ENCODE assay signal across 1 cellular context in the genomic region with DNA sequence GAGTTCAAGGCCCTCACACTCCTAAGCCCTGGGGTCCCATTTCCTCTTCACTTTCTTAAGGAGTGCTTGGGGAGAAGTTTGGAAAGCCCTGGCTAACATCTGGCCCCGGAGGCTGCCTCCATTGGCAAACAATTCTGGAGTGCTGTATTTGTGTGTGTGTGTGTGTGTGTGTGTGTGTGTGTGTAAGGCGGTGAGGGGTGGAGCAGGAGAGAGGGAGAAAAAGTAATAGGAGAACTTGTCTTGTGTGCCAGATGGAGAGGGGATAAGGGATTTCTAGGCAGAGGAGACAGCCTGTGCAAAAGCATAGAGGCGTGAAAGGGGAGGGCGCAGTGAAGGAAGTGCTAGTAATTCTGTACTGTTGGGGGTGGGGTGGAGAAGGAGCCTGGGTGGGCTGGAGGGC.
TF ChIP-seq lines count a peak whose summit lies in the region.

No MANE protein-coding gene starts in this region.

TF ChIP-seq in HEK293, 187 proteins besides CTCF, POLR2A, EP300 and RAD21 (continued from another document):
- TF ChIP-seq KLF1 (tag by site-specific recombination; IDR thresholded peaks at IDR 0.05) (peak; percentile 55), ZNF335 (tag by site-specific recombination; conservative IDR thresholded peaks at IDR 0.05) (peak; percentile 87), ZXDB (tag by site-specific recombination; IDR thresholded peaks at IDR 0.05) (peak; percentile 30; the same call in 1 of the 2 replicates), ZFP69B (tag by site-specific recombination; IDR thresholded peaks at IDR 0.05) (0 out of 2 replicates have a peak, but pooled peaks have one; percentile 46), PRDM1 (tag by site-specific recombination; IDR thresholded peaks at IDR 0.05) (peak; percentile 81), SP7 (tag by site-specific recombination; IDR thresholded peaks at IDR 0.05) (0 out of 2 replicates have a peak, but pooled peaks have one; percentile 23)
